8 cellular contexts compared by ENCODE assay signal in the genomic region with DNA sequence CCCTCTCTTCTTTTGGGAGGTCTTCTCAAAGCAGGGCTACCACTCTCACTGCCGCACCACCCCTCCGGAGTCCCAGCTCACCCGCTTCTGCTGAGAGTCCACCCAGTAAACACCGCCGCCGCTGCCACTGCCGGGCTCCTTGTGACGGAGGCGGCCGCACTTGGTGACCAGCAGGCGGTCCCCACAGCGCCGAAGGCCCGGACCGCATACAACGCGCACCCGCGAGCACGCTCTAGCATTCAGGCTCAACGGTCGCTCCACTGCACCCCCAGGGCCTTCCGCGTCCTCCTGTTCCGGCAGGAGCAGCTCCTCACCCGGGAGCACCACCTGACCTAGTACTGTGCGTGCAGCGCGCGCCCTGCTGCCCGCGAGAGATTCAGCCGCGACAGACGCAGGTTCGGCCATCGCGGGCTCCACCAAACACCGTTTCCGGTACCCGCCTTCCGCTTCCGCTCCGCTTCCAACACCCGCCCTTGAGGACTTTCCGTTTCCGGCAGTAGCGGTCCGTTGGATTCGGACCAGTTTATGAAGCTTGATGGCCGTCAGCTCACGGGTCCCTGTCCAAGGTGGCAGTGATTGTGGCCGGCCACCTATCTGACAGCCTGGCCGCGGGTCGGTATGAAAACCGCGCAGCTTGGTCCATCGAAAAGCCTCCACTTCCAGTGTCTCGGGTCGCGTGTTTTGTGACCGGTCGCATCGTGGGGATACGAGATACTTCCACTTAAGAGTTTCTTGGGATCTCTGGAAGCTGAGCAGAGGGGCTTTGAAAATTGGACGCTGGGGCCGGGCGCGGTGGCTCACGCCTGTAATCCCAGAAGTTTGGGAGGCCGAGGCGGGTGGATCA. TPM values are rescaled to one million over a fixed set of nuclear protein-coding genes. Genes with fewer than 3 reads are reported as not detected.
DNase-seq lines count a peak whose midpoint lies in the region; ATAC-seq lines count a peak whose summit lies in the region.

TSS of gene EXOSC3 (minus strand) at position 425 of the 844 bp plus-strand sequence. CDS start at position 405, 20 bp downstream.

- H4K20me1 ChIP-seq in Karpas-422 (ENCODE audit: insufficient read depth, low read depth, low read length) = peaks cover 19% of the 10 kb centered on the region

- peak within 1 kb of the TSS; percentile 65 for H3K27ac ChIP-seq in Karpas-422 (ENCODE audit: low read length)

- H3K9me3 Mint-ChIP-seq in natural killer cell treated with Interleukin-12 subunit alpha and Interleukin-12 subunit beta and Interleukin-15 and Interleukin-18, amount 100 ng/mL, for 72 hours = no peaks in the 10 kb centered on the region
- no peaks in the 10 kb centered on the region for H3K9me3 Mint-ChIP-seq in stimulated activated naive CD8-positive, alpha-beta T cell treated with anti-CD3 and anti-CD28 coated beads, Interleukin-15, Interleukin-2, amounts not matched to agents 100 ng/mL and 50 ng/mL, for 24 hours

- peaks cover 36% of the 10 kb centered on the region for H3K36me3 ChIP-seq in Karpas-422 (ENCODE audit: insufficient read depth, low read length)

- peak within 1 kb of the TSS; percentile 94; the same call in 1 of the 2 replicates for H2AFZ ChIP-seq in Karpas-422 (ENCODE audit: low read length)

- peak within 1 kb of the TSS; percentile 99 for H3K4me2 ChIP-seq in Karpas-422 (ENCODE audit: low read depth, low read length, poor library complexity, severe bottlenecking)

- H3K4me1 ChIP-seq in Karpas-422 (ENCODE audit: low read length) = peaks cover 30% of the 10 kb centered on the region

- H3K27ac Mint-ChIP-seq in natural killer cell treated with Interleukin-12 subunit alpha and Interleukin-12 subunit beta and Interleukin-15 and Interleukin-18, amount 100 ng/mL, for 72 hours = peak within 1 kb of the TSS; percentile 99
- H3K27ac Mint-ChIP-seq in stimulated activated naive CD8-positive, alpha-beta T cell treated with anti-CD3 and anti-CD28 coated beads, Interleukin-15, Interleukin-2, amounts not matched to agents 100 ng/mL and 50 ng/mL, for 24 hours = peak within 1 kb of the TSS; percentile 95

- H3K9me3 ChIP-seq in Karpas-422 (ENCODE audit: low read length) = no peaks in the 10 kb centered on the region

- H3K9ac ChIP-seq in Karpas-422 (ENCODE audit: low read length) = peak within 1 kb of the TSS; percentile 94

- peaks cover 0 to 2% of the 10 kb centered on the region in 2 donors for H3K27me3 Mint-ChIP-seq in natural killer cell treated with Interleukin-12 subunit alpha and Interleukin-12 subunit beta and Interleukin-15 and Interleukin-18, amount 100 ng/mL, for 72 hours
- H3K27me3 Mint-ChIP-seq in stimulated activated naive CD8-positive, alpha-beta T cell treated with anti-CD3 and anti-CD28 coated beads, Interleukin-15, Interleukin-2, amounts not matched to agents 100 ng/mL and 50 ng/mL, for 24 hours = no peaks in the 10 kb centered on the region

- peaks cover 52% of the 10 kb centered on the region for H3K79me2 ChIP-seq in Karpas-422 (ENCODE audit: low read length)

- peaks cover 27 to 38% of the 10 kb centered on the region in 2 donors for H3K4me1 Mint-ChIP-seq in natural killer cell treated with Interleukin-12 subunit alpha and Interleukin-12 subunit beta and Interleukin-15 and Interleukin-18, amount 100 ng/mL, for 72 hours (ENCODE audit: low read depth in 2 of 2)
- peaks cover 41% of the 10 kb centered on the region for H3K4me1 Mint-ChIP-seq in stimulated activated naive CD8-positive, alpha-beta T cell treated with anti-CD3 and anti-CD28 coated beads, Interleukin-15, Interleukin-2, amounts not matched to agents 100 ng/mL and 50 ng/mL, for 24 hours (ENCODE audit: low read depth)

- DNase-seq in Daoy (ENCODE audit: low read depth) = peak; percentile 95
- DNase-seq in Karpas-422 = peak; percentile 96
- peak; percentile 91 for DNase-seq in RPMI7951 (ENCODE audit: low read depth)
- peak; percentile 76 to 82 for DNase-seq in activated T-helper 1 cell treated with anti-CD3 and anti-CD28 coated beads, Interleukin-2, amount 50 U/mL, for 16 hours (ENCODE audit: low read depth in 1 of 2, low spot score in 1 of 2)
- DNase-seq in fibroblast of peridontal ligament (ENCODE audit: extremely low read depth) = peak; percentile 87
- DNase-seq in natural killer cell treated with Interleukin-12 subunit alpha and Interleukin-12 subunit beta and Interleukin-15 and Interleukin-18, amount 100 ng/mL, for 72 hours (ENCODE audit: low spot score) = peak; percentile 93

- H3K27me3 ChIP-seq in Karpas-422 (ENCODE audit: low read length) = no peaks in the 10 kb centered on the region

- peak within 1 kb of the TSS; percentile 99 for H3K4me3 Mint-ChIP-seq in natural killer cell treated with Interleukin-12 subunit alpha and Interleukin-12 subunit beta and Interleukin-15 and Interleukin-18, amount 100 ng/mL, for 72 hours
- peak within 1 kb of the TSS; percentile 97 for H3K4me3 Mint-ChIP-seq in stimulated activated naive CD8-positive, alpha-beta T cell treated with anti-CD3 and anti-CD28 coated beads, Interleukin-15, Interleukin-2, amounts not matched to agents 100 ng/mL and 50 ng/mL, for 24 hours

- peak within 1 kb of the TSS; percentile 94 for H3K4me3 ChIP-seq in Karpas-422 (ENCODE audit: low read length)

- H3K9me2 ChIP-seq in Karpas-422 (replicated peaks; ENCODE audit: insufficient read depth, low read length) = no peaks in the 10 kb centered on the region

- peak; percentile 96 for ATAC-seq in GM21786 (IDR thresholded peaks at IDR 0.05; ENCODE audit: unreplicated experiment)
- peak; percentile 94 to 95 for ATAC-seq in natural killer cell treated with Interleukin-12 subunit alpha and Interleukin-12 subunit beta and Interleukin-15 and Interleukin-18, amount 100 ng/mL, for 72 hours

- H3K36me3 Mint-ChIP-seq in natural killer cell treated with Interleukin-12 subunit alpha and Interleukin-12 subunit beta and Interleukin-15 and Interleukin-18, amount 100 ng/mL, for 72 hours = peaks cover 31% of the 10 kb centered on the region
- H3K36me3 Mint-ChIP-seq in stimulated activated naive CD8-positive, alpha-beta T cell treated with anti-CD3 and anti-CD28 coated beads, Interleukin-15, Interleukin-2, amounts not matched to agents 100 ng/mL and 50 ng/mL, for 24 hours (ENCODE audit: low read depth) = peaks cover 39% of the 10 kb centered on the region

RNA-seq across cellular contexts. Expression of gene EXOSC3, which starts in this region (rescaled TPM):
- total RNA-seq in Daoy (2014; rRNA removed; shearing (Covaris generic)) = 167 and 280 TPM in 2 replicates
- 36.0 and 98.9 TPM in 2 replicates for total RNA-seq in Karpas-422 (2014; rRNA removed; shearing (Covaris generic); ENCODE audit: low replicate concordance)
- 73.7 and 74.3 TPM in 2 replicates for total RNA-seq in RPMI7951 (2014; rRNA removed; shearing (Covaris generic))
- 100 to 1,000 TPM in 1 of 2 donors, 10 to 100 TPM in 1; 72.7 to 112 TPM for total RNA-seq in natural killer cell treated with Interleukin-12 subunit alpha and Interleukin-12 subunit beta and Interleukin-15 and Interleukin-18, amount 100 ng/mL, for 72 hours

Comparison
In these comparisons a context has a peak if more than half of its experiments do, and no peak if none do; other contexts are left out.
1. Peak in every context shown above with its lines: DNase-seq, ATAC-seq, H3K4me3 ChIP-seq and H3K27ac ChIP-seq.